ENCODE assay signal across 15 cellular contexts in the genomic region with DNA sequence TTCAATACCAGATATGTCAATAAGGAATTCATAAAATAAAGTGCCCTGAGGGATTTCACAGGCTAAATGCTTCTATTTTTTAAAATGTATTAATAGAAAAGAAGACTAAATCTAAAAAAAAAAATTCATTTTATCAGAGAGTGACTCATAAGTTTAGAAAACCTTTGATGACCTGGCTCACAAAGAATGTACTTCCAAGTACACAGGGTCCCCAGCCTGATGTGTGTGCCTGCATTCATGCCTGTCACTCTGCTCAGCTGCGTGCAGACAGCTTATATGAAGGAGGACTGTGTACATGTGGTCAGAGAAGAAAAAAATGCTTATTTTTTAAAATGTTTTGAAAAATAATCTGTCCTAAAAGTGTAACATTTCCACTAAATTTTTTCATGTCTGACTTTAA. TPM values are rescaled to one million over a fixed set of nuclear protein-coding genes. Genes with fewer than 3 reads are reported as not detected.
DNase-seq lines count a peak whose midpoint lies in the region; ATAC-seq and TF ChIP-seq lines count a peak whose summit lies in the region.
"Had no signal": no experiment of that assay in that cellular context is flagged by ENCODE, and none has a peak within 500 bp of the region (broad histone marks: within the 10 kb centered on the region; RNA-seq: fewer than 3 reads in every experiment).

No MANE protein-coding gene starts in this region.

- no peaks in the 10 kb centered on the region for H3K9me3 Mint-ChIP-seq in WTC11
- H3K9me3 Mint-ChIP-seq: activated CD4-positive, alpha-beta T cell treated with anti-CD3 and anti-CD28 coated beads, Interleukin-2, amount 10 ng/mL, durations not matched to agents 7 days and 5 days had no signal

- peaks cover 36% of the 10 kb centered on the region for H3K4me1 Mint-ChIP-seq in WTC11
- H3K4me1 Mint-ChIP-seq: activated CD4-positive, alpha-beta T cell treated with anti-CD3 and anti-CD28 coated beads, Interleukin-2, amount 10 ng/mL, durations not matched to agents 7 days and 5 days had no signal

- in situ Hi-C loops in brain microvascular endothelial cell (cut with HindIII; ENCODE audit: low pct_ligation_motif_present, low sequenced_read_pairs) = no loop called here

- no peaks in the 10 kb centered on the region for H3K36me3 ChIP-seq in brain microvascular endothelial cell (replicated peaks)
- H3K36me3 ChIP-seq: ovary had no signal

- H3K27me3 ChIP-seq in brain microvascular endothelial cell (replicated peaks) = no peaks in the 10 kb centered on the region
- H3K27me3 ChIP-seq: ovary had no signal

- POLR2A ChIA-PET in WTC11 (lab: Charles Lee) = no interaction called here

- H3K27ac Mint-ChIP-seq in WTC11 = no peak overlapping the region
- H3K27ac Mint-ChIP-seq: activated CD4-positive, alpha-beta T cell treated with anti-CD3 and anti-CD28 coated beads, Interleukin-2, amount 10 ng/mL, durations not matched to agents 7 days and 5 days; activated naive CD8-positive, alpha-beta T cell had no signal

- H3K4me3 Mint-ChIP-seq in WTC11 = no peak overlapping the region
- H3K4me3 Mint-ChIP-seq: activated CD4-positive, alpha-beta T cell treated with anti-CD3 and anti-CD28 coated beads, Interleukin-2, amount 10 ng/mL, durations not matched to agents 7 days and 5 days; activated naive CD8-positive, alpha-beta T cell had no signal

- CTCF ChIA-PET in WTC11 (lab: Charles Lee) = no interaction called here

- H3K27ac ChIP-seq in brain microvascular endothelial cell = no peak overlapping the region
- H3K27ac ChIP-seq: ovary had no signal

- TF ChIP-seq CTCF in brain microvascular endothelial cell (IDR thresholded peaks at IDR 0.05; ENCODE audit: low read depth, low read length, missing control alignments) (no peak), WTC11 (IDR thresholded peaks at IDR 0.05) (no peak)

- H3K36me3 Mint-ChIP-seq in WTC11 = no peaks in the 10 kb centered on the region
- H3K36me3 Mint-ChIP-seq: activated naive CD8-positive, alpha-beta T cell had no signal

- H3K4me3 ChIP-seq in brain microvascular endothelial cell (ENCODE audit: low read depth, low read length) = no peak overlapping the region
- H3K4me3 ChIP-seq: ovary had no signal

- no peaks in the 10 kb centered on the region for H3K27me3 Mint-ChIP-seq in WTC11 (ENCODE audit: low read depth)

- DNase-seq in AG08396 (ENCODE audit: low spot score) (peak; percentile 61), M059J (ENCODE audit: low read depth) (peak; percentile 37), brain microvascular endothelial cell (peak; percentile 75), kidney tubule cell (ENCODE audit: low spot score) (peak; percentile 76), SIG-M5 treated with dmso at 0.1 percent for 504 hours (lab: John Stamatoyannopoulos, UW; ENCODE audit: unreplicated experiment) (no peak), WTC11 (ENCODE audit: low spot score) (no peak)
- DNase-seq: activated CD4-positive, alpha-beta T cell treated with anti-CD3 and anti-CD28 coated beads, Interleukin-2, amount 10 ng/mL, durations not matched to agents 7 days and 5 days; activated T-cell treated with anti-CD3 and anti-CD28 coated beads for 4 hours; KBM-7; NCI-H1436; ovary; stimulated activated naive CD4-positive, alpha-beta T cell had no signal

- ATAC-seq in HG03097 (IDR thresholded peaks at IDR 0.05; ENCODE audit: low FRiP score, unreplicated experiment) (no peak), GM18867 (IDR thresholded peaks at IDR 0.05; ENCODE audit: unreplicated experiment) (no peak), WTC11 (no peak)

TF ChIP-seq in WTC11, 78 proteins besides CTCF, POLR2A, EP300 and RAD21:
- TF ChIP-seq TEAD4 (CRISPR knock-in tag; IDR thresholded peaks at IDR 0.05) = no peak
- TF ChIP-seq ZNF317 (CRISPR knock-in tag; IDR thresholded peaks at IDR 0.05; ENCODE audit: borderline replicate concordance, low read depth) = no peak
- no peak for TF ChIP-seq JUN (CRISPR knock-in tag; IDR thresholded peaks at IDR 0.05)
- TF ChIP-seq RORB (CRISPR knock-in tag; IDR thresholded peaks at IDR 0.05) = no peak
- no peak for TF ChIP-seq EMX1 (CRISPR knock-in tag; IDR thresholded peaks at IDR 0.05)
- TF ChIP-seq ESRRA (CRISPR knock-in tag; IDR thresholded peaks at IDR 0.05; ENCODE audit: borderline replicate concordance) = no peak
- TF ChIP-seq, protein P1, sequence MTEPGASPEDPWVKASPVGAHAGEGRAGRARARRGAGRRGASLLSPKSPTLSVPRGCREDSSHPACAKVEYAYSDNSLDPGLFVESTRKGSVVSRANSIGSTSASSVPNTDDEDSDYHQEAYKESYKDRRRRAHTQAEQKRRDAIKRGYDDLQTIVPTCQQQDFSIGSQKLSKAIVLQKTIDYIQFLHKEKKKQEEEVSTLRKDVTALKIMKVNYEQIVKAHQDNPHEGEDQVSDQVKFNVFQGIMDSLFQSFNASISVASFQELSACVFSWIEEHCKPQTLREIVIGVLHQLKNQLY (CRISPR knock-in tag; IDR thresholded peaks at IDR 0.05) = no peak
- TF ChIP-seq, protein P2, sequence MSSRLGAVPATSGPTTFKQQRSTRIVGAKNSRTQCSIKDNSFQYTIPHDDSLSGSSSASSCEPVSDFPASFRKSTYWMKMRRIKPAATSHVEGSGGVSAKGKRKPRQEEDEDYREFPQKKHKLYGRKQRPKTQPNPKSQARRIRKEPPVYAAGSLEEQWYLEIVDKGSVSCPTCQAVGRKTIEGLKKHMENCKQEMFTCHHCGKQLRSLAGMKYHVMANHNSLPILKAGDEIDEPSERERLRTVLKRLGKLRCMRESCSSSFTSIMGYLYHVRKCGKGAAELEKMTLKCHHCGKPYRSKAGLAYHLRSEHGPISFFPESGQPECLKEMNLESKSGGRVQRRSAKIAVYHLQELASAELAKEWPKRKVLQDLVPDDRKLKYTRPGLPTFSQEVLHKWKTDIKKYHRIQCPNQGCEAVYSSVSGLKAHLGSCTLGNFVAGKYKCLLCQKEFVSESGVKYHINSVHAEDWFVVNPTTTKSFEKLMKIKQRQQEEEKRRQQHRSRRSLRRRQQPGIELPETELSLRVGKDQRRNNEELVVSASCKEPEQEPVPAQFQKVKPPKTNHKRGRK (CRISPR knock-in tag; IDR thresholded peaks at IDR 0.05; ENCODE audit: borderline replicate concordance) = no peak
- TF ChIP-seq, protein P3, sequence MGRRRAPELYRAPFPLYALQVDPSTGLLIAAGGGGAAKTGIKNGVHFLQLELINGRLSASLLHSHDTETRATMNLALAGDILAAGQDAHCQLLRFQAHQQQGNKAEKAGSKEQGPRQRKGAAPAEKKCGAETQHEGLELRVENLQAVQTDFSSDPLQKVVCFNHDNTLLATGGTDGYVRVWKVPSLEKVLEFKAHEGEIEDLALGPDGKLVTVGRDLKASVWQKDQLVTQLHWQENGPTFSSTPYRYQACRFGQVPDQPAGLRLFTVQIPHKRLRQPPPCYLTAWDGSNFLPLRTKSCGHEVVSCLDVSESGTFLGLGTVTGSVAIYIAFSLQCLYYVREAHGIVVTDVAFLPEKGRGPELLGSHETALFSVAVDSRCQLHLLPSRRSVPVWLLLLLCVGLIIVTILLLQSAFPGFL (CRISPR knock-in tag; IDR thresholded peaks at IDR 0.05; ENCODE audit: borderline replicate concordance) = no peak
- TF ChIP-seq HMGA2 (CRISPR knock-in tag; IDR thresholded peaks at IDR 0.05) = no peak
- TF ChIP-seq SOX15 (CRISPR knock-in tag; IDR thresholded peaks at IDR 0.05) = no peak
- TF ChIP-seq, protein P4, sequence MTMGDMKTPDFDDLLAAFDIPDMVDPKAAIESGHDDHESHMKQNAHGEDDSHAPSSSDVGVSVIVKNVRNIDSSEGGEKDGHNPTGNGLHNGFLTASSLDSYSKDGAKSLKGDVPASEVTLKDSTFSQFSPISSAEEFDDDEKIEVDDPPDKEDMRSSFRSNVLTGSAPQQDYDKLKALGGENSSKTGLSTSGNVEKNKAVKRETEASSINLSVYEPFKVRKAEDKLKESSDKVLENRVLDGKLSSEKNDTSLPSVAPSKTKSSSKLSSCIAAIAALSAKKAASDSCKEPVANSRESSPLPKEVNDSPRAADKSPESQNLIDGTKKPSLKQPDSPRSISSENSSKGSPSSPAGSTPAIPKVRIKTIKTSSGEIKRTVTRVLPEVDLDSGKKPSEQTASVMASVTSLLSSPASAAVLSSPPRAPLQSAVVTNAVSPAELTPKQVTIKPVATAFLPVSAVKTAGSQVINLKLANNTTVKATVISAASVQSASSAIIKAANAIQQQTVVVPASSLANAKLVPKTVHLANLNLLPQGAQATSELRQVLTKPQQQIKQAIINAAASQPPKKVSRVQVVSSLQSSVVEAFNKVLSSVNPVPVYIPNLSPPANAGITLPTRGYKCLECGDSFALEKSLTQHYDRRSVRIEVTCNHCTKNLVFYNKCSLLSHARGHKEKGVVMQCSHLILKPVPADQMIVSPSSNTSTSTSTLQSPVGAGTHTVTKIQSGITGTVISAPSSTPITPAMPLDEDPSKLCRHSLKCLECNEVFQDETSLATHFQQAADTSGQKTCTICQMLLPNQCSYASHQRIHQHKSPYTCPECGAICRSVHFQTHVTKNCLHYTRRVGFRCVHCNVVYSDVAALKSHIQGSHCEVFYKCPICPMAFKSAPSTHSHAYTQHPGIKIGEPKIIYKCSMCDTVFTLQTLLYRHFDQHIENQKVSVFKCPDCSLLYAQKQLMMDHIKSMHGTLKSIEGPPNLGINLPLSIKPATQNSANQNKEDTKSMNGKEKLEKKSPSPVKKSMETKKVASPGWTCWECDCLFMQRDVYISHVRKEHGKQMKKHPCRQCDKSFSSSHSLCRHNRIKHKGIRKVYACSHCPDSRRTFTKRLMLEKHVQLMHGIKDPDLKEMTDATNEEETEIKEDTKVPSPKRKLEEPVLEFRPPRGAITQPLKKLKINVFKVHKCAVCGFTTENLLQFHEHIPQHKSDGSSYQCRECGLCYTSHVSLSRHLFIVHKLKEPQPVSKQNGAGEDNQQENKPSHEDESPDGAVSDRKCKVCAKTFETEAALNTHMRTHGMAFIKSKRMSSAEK (CRISPR knock-in tag; IDR thresholded peaks at IDR 0.05; ENCODE audit: borderline replicate concordance) = no peak

RNA-seq across cellular contexts. Expression of a gene that starts 3.0 kb away (rescaled TPM):
- total RNA-seq in M059J (2014; rRNA removed; shearing (Covaris generic)) = 16.7 and 24.7 TPM in 2 replicates
- 9.0 to 18.7 TPM (median 15.5 TPM) in 3 replicates for total RNA-seq in WTC11 (2021)

Comparison
In these comparisons a context has a peak if more than half of its experiments do, and no peak if none do; other contexts are left out.
1. DNase-seq: peak in AG08396 (single experiment), M059J (single experiment), brain microvascular endothelial cell (single experiment) and kidney tubule cell (single experiment); none in SIG-M5 treated with dmso at 0.1 percent for 504 hours (single experiment) and WTC11 (single experiment).